Comparison of ENCODE assay signal across 1 cellular context in the genomic region with DNA sequence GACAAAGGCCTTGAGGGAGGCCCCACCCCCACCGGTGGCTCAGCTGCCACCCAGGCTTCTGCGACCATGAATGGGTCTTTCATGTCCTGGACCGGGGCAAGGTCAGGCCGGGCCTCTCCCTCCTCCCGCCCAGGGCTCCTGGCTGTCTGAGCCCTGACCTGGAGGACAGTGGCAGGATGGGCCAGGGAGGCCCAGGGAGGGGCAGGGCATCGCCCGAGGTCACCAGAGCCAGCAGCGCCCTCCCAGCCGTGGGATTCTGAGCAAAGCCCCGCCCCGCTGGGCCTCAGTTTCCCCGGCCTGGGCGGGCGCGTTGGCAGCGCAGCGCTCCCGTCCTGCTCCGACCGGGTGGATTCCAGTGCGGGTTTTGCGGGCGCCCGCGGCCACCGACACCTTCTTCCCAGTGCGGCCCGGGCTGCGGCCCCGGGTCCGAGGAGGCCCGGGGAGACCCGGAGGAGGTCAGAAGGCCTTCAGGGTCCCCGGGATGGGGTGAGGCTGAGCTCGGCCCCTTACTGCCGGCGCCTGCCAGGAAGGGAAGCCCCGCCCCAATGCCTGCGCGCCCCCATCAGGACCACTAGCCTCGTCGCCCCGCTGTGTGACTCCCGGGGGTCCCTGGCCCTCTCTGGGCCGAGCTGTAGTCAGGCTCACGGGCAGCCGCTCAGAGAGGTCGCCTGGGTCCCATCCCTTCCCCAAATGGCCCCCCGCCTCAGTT.
TF ChIP-seq lines count a peak whose summit lies in the region.

No MANE protein-coding gene starts in this region.

TF ChIP-seq in HepG2, 621 proteins besides CTCF, POLR2A, EP300 and RAD21 (continued from another document and continues in another):
- TF ChIP-seq, protein P1, sequence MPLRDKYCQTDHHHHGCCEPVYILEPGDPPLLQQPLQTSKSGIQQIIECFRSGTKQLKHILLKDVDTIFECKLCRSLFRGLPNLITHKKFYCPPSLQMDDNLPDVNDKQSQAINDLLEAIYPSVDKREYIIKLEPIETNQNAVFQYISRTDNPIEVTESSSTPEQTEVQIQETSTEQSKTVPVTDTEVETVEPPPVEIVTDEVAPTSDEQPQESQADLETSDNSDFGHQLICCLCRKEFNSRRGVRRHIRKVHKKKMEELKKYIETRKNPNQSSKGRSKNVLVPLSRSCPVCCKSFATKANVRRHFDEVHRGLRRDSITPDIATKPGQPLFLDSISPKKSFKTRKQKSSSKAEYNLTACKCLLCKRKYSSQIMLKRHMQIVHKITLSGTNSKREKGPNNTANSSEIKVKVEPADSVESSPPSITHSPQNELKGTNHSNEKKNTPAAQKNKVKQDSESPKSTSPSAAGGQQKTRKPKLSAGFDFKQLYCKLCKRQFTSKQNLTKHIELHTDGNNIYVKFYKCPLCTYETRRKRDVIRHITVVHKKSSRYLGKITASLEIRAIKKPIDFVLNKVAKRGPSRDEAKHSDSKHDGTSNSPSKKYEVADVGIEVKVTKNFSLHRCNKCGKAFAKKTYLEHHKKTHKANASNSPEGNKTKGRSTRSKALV (CRISPR knock-in tag; IDR thresholded peaks at IDR 0.05): peak; percentile 76; the same call in 1 of the 2 replicates
- TF ChIP-seq HNRNPLL (IDR thresholded peaks at IDR 0.05; ENCODE audit: low read depth, low read length, poor library complexity, severe bottlenecking): peak; percentile 51
- TF ChIP-seq, protein P2, sequence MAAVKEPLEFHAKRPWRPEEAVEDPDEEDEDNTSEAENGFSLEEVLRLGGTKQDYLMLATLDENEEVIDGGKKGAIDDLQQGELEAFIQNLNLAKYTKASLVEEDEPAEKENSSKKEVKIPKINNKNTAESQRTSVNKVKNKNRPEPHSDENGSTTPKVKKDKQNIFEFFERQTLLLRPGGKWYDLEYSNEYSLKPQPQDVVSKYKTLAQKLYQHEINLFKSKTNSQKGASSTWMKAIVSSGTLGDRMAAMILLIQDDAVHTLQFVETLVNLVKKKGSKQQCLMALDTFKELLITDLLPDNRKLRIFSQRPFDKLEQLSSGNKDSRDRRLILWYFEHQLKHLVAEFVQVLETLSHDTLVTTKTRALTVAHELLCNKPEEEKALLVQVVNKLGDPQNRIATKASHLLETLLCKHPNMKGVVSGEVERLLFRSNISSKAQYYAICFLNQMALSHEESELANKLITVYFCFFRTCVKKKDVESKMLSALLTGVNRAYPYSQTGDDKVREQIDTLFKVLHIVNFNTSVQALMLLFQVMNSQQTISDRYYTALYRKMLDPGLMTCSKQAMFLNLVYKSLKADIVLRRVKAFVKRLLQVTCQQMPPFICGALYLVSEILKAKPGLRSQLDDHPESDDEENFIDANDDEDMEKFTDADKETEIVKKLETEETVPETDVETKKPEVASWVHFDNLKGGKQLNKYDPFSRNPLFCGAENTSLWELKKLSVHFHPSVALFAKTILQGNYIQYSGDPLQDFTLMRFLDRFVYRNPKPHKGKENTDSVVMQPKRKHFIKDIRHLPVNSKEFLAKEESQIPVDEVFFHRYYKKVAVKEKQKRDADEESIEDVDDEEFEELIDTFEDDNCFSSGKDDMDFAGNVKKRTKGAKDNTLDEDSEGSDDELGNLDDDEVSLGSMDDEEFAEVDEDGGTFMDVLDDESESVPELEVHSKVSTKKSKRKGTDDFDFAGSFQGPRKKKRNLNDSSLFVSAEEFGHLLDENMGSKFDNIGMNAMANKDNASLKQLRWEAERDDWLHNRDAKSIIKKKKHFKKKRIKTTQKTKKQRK (IDR thresholded peaks at IDR 0.05; ENCODE audit: low read length): no peak
- TF ChIP-seq ZNF124 (CRISPR knock-in tag; IDR thresholded peaks at IDR 0.05): peak; percentile 47; the same call in 1 of the 2 replicates
- TF ChIP-seq KAT7 (CRISPR knock-in tag; IDR thresholded peaks at IDR 0.05; ENCODE audit: borderline replicate concordance): peak; percentile 53; the same call in 1 of the 2 replicates
- peak; percentile 48 for TF ChIP-seq ZNF143 (CRISPR knock-in tag; IDR thresholded peaks at IDR 0.05)
- no peak for TF ChIP-seq MAFG (CRISPR knock-in tag; IDR thresholded peaks at IDR 0.05)
- TF ChIP-seq ZSCAN25 (CRISPR knock-in tag; IDR thresholded peaks at IDR 0.05): peak; percentile 99
- TF ChIP-seq, protein P3, sequence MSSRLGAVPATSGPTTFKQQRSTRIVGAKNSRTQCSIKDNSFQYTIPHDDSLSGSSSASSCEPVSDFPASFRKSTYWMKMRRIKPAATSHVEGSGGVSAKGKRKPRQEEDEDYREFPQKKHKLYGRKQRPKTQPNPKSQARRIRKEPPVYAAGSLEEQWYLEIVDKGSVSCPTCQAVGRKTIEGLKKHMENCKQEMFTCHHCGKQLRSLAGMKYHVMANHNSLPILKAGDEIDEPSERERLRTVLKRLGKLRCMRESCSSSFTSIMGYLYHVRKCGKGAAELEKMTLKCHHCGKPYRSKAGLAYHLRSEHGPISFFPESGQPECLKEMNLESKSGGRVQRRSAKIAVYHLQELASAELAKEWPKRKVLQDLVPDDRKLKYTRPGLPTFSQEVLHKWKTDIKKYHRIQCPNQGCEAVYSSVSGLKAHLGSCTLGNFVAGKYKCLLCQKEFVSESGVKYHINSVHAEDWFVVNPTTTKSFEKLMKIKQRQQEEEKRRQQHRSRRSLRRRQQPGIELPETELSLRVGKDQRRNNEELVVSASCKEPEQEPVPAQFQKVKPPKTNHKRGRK (CRISPR knock-in tag; IDR thresholded peaks at IDR 0.05): no peak
- TF ChIP-seq YEATS4 (CRISPR knock-in tag; IDR thresholded peaks at IDR 0.05; ENCODE audit: borderline replicate concordance): peak; percentile 70; the same call in 1 of the 2 replicates
- 0 out of 2 replicates have a peak, but pooled peaks have one; percentile 69 for TF ChIP-seq MAF1 (CRISPR knock-in tag; IDR thresholded peaks at IDR 0.05; ENCODE audit: borderline replicate concordance)
- TF ChIP-seq ZBTB20 (CRISPR knock-in tag; IDR thresholded peaks at IDR 0.05; ENCODE audit: borderline replicate concordance, low read depth): 0 out of 2 replicates have a peak, but pooled peaks have one; percentile 53
- TF ChIP-seq, protein P4, sequence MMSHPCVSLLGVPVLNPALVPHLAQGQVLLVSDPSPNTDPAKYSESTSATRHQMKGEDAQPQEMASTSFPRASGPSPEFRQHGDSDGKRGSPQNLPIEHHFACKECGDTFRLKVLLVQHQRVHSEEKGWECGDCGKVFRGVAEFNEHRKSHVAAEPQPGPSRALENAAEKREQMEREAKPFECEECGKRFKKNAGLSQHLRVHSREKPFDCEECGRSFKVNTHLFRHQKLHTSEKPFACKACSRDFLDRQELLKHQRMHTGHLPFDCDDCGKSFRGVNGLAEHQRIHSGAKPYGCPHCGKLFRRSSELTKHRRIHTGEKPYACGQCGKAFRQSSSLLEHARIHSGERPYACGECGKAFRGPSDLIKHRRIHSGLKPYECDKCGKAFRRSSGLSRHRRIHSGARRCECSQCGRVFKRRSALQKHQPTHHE (CRISPR knock-in tag; IDR thresholded peaks at IDR 0.05; ENCODE audit: borderline replicate concordance): 0 out of 2 replicates have a peak, but pooled peaks have one; percentile 24
- TF ChIP-seq TARDBP (CRISPR knock-in tag; IDR thresholded peaks at IDR 0.05): peak; percentile 69
- no peak for TF ChIP-seq ZFP82 (CRISPR knock-in tag; IDR thresholded peaks at IDR 0.05; ENCODE audit: borderline replicate concordance)
- peak; percentile 81 for TF ChIP-seq GATAD2A (CRISPR knock-in tag; IDR thresholded peaks at IDR 0.05)
- TF ChIP-seq ZFP36 (IDR thresholded peaks at IDR 0.05; ENCODE audit: borderline replicate concordance, low read depth, low read length, partially characterized antibody): peak; percentile 71
- TF ChIP-seq SOX13 (IDR thresholded peaks at IDR 0.05): peak; percentile 44; the same call in 1 of the 2 replicates
- peak in 1 of 2 experiments; percentile 90; a peak in 2 of 4 replicates for TF ChIP-seq SOX13 (CRISPR knock-in tag; conservative IDR thresholded peaks at IDR 0.05 in 1 of 2, IDR thresholded peaks at IDR 0.05 in 1 of 2)
- peak; percentile 38 for TF ChIP-seq BRD4 (CRISPR knock-in tag; IDR thresholded peaks at IDR 0.05)
- TF ChIP-seq, protein P5, sequence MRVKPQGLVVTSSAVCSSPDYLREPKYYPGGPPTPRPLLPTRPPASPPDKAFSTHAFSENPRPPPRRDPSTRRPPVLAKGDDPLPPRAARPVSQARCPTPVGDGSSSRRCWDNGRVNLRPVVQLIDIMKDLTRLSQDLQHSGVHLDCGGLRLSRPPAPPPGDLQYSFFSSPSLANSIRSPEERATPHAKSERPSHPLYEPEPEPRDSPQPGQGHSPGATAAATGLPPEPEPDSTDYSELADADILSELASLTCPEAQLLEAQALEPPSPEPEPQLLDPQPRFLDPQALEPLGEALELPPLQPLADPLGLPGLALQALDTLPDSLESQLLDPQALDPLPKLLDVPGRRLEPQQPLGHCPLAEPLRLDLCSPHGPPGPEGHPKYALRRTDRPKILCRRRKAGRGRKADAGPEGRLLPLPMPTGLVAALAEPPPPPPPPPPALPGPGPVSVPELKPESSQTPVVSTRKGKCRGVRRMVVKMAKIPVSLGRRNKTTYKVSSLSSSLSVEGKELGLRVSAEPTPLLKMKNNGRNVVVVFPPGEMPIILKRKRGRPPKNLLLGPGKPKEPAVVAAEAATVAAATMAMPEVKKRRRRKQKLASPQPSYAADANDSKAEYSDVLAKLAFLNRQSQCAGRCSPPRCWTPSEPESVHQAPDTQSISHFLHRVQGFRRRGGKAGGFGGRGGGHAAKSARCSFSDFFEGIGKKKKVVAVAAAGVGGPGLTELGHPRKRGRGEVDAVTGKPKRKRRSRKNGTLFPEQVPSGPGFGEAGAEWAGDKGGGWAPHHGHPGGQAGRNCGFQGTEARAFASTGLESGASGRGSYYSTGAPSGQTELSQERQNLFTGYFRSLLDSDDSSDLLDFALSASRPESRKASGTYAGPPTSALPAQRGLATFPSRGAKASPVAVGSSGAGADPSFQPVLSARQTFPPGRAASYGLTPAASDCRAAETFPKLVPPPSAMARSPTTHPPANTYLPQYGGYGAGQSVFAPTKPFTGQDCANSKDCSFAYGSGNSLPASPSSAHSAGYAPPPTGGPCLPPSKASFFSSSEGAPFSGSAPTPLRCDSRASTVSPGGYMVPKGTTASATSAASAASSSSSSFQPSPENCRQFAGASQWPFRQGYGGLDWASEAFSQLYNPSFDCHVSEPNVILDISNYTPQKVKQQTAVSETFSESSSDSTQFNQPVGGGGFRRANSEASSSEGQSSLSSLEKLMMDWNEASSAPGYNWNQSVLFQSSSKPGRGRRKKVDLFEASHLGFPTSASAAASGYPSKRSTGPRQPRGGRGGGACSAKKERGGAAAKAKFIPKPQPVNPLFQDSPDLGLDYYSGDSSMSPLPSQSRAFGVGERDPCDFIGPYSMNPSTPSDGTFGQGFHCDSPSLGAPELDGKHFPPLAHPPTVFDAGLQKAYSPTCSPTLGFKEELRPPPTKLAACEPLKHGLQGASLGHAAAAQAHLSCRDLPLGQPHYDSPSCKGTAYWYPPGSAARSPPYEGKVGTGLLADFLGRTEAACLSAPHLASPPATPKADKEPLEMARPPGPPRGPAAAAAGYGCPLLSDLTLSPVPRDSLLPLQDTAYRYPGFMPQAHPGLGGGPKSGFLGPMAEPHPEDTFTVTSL (CRISPR knock-in tag; IDR thresholded peaks at IDR 0.05; ENCODE audit: borderline replicate concordance): 0 out of 2 replicates have a peak, but pooled peaks have one; percentile 43
- TF ChIP-seq, protein P6, sequence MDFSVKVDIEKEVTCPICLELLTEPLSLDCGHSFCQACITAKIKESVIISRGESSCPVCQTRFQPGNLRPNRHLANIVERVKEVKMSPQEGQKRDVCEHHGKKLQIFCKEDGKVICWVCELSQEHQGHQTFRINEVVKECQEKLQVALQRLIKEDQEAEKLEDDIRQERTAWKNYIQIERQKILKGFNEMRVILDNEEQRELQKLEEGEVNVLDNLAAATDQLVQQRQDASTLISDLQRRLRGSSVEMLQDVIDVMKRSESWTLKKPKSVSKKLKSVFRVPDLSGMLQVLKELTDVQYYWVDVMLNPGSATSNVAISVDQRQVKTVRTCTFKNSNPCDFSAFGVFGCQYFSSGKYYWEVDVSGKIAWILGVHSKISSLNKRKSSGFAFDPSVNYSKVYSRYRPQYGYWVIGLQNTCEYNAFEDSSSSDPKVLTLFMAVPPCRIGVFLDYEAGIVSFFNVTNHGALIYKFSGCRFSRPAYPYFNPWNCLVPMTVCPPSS (IDR thresholded peaks at IDR 0.05): no peak
- TF ChIP-seq, protein P7, sequence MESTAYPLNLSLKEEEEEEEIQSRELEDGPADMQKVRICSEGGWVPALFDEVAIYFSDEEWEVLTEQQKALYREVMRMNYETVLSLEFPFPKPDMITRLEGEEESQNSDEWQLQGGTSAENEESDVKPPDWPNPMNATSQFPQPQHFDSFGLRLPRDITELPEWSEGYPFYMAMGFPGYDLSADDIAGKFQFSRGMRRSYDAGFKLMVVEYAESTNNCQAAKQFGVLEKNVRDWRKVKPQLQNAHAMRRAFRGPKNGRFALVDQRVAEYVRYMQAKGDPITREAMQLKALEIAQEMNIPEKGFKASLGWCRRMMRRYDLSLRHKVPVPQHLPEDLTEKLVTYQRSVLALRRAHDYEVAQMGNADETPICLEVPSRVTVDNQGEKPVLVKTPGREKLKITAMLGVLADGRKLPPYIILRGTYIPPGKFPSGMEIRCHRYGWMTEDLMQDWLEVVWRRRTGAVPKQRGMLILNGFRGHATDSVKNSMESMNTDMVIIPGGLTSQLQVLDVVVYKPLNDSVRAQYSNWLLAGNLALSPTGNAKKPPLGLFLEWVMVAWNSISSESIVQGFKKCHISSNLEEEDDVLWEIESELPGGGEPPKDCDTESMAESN (CRISPR knock-in tag; conservative IDR thresholded peaks at IDR 0.05): no peak; the same call in 1 of the 2 replicates
- TF ChIP-seq NFRKB (IDR thresholded peaks at IDR 0.05): no peak
- TF ChIP-seq, protein P8, sequence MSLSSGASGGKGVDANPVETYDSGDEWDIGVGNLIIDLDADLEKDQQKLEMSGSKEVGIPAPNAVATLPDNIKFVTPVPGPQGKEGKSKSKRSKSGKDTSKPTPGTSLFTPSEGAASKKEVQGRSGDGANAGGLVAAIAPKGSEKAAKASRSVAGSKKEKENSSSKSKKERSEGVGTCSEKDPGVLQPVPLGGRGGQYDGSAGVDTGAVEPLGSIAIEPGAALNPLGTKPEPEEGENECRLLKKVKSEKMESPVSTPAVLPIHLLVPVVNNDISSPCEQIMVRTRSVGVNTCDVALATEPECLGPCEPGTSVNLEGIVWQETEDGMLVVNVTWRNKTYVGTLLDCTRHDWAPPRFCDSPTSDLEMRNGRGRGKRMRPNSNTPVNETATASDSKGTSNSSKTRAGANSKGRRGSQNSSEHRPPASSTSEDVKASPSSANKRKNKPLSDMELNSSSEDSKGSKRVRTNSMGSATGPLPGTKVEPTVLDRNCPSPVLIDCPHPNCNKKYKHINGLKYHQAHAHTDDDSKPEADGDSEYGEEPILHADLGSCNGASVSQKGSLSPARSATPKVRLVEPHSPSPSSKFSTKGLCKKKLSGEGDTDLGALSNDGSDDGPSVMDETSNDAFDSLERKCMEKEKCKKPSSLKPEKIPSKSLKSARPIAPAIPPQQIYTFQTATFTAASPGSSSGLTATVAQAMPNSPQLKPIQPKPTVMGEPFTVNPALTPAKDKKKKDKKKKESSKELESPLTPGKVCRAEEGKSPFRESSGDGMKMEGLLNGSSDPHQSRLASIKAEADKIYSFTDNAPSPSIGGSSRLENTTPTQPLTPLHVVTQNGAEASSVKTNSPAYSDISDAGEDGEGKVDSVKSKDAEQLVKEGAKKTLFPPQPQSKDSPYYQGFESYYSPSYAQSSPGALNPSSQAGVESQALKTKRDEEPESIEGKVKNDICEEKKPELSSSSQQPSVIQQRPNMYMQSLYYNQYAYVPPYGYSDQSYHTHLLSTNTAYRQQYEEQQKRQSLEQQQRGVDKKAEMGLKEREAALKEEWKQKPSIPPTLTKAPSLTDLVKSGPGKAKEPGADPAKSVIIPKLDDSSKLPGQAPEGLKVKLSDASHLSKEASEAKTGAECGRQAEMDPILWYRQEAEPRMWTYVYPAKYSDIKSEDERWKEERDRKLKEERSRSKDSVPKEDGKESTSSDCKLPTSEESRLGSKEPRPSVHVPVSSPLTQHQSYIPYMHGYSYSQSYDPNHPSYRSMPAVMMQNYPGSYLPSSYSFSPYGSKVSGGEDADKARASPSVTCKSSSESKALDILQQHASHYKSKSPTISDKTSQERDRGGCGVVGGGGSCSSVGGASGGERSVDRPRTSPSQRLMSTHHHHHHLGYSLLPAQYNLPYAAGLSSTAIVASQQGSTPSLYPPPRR (CRISPR knock-in tag; IDR thresholded peaks at IDR 0.05; ENCODE audit: borderline replicate concordance): peak; percentile 90
- peak; percentile 98 for TF ChIP-seq KDM6A (CRISPR knock-in tag; IDR thresholded peaks at IDR 0.05; ENCODE audit: low read depth)
- no peak for TF ChIP-seq ZNF30 (CRISPR knock-in tag; IDR thresholded peaks at IDR 0.05)
